Comparison of ENCODE assay signal across 11 cellular contexts in the genomic region with DNA sequence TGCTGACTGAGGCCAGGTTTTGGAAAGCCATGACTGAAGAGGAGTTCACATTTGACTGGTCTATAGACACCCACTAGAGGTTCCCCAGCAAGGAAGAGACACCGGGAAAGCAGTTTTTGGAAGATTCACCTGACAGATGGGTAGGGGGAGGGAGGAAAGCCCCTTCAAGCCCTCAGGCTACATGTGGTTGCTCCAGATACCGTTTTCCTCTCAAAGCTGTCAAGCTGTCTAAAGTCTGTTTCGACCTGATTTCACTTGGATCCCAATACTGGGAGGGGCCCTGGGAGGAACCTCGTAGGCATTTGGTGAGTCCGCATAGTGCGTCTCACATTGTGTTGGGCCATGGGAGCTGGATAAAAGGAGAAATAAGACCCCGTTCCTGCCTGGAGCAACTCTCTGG. TPM values are rescaled to one million over a fixed set of nuclear protein-coding genes. Genes with fewer than 3 reads are reported as not detected.
DNase-seq lines count a peak whose midpoint lies in the region; ATAC-seq and TF ChIP-seq lines count a peak whose summit lies in the region.
"Had no signal": no experiment of that assay in that cellular context is flagged by ENCODE, and none has a peak within 500 bp of the region (broad histone marks: within the 10 kb centered on the region; RNA-seq: fewer than 3 reads in every experiment).

No MANE protein-coding gene starts in this region.

- peaks cover 7% of the 10 kb centered on the region; the same call in 1 of the 2 replicates for H3K9me3 ChIP-seq in OCI-LY3 (ENCODE audit: insufficient read depth, low read length)
- no peaks in the 10 kb centered on the region for H3K9me3 ChIP-seq in esophagus muscularis mucosa
- H3K9me3 ChIP-seq in psoas muscle: no peaks in the 10 kb centered on the region

- TF ChIP-seq CTCF in OCI-LY3 (IDR thresholded peaks at IDR 0.05; ENCODE audit: low read depth, low read length) (no peak), esophagus muscularis mucosa (IDR thresholded peaks at IDR 0.05) (no peak), psoas muscle (IDR thresholded peaks at IDR 0.05) (no peak)

- H4K20me1 ChIP-seq in OCI-LY3 (ENCODE audit: insufficient read depth, low read length): no peaks in the 10 kb centered on the region

- H3K4me1 ChIP-seq in OCI-LY3 (ENCODE audit: low read length) (peaks cover 32% of the 10 kb centered on the region), esophagus muscularis mucosa (peaks cover 9 to 41% (median 38%) of the 10 kb centered on the region in 4 donors), psoas muscle (peaks cover 9% of the 10 kb centered on the region)

- no peak overlapping the region for H3K9ac ChIP-seq in OCI-LY3 (ENCODE audit: low read length)

- intact Hi-C loops in esophagus muscularis mucosa (cut with DNase I) (loop anchor here (2.0 kb wide), 1 partner anchor 48 kb away; no protein-coding TSS in a partner anchor), psoas muscle (cut with DNase I) (no loop called here)

- TF ChIP-seq EP300 in esophagus muscularis mucosa (IDR thresholded peaks at IDR 0.05): no peak

- no peak overlapping the region for H3K4me3 ChIP-seq in OCI-LY3 (ENCODE audit: low read length)
- peak overlapping the region in 1 of 4 donors; percentile 88 for H3K4me3 ChIP-seq in esophagus muscularis mucosa
- peak overlapping the region; percentile 72 for H3K4me3 ChIP-seq in psoas muscle

- H2AFZ ChIP-seq in OCI-LY3 (ENCODE audit: low read depth, low read length): no peak overlapping the region

- ATAC-seq in psoas muscle: no peak
- ATAC-seq in GM21526 (IDR thresholded peaks at IDR 0.05; ENCODE audit: low FRiP score, unreplicated experiment): no peak

- TF ChIP-seq POLR2A in esophagus muscularis mucosa (IDR thresholded peaks at IDR 0.05; ENCODE audit: low read depth): no peak

- H3K27me3 ChIP-seq in OCI-LY3 (ENCODE audit: low read depth, low read length) (peaks cover 37% of the 10 kb centered on the region), esophagus muscularis mucosa (peaks cover 0 to 2% (median 0%) of the 10 kb centered on the region in 4 donors), psoas muscle (ENCODE audit: insufficient read depth in 3 of 3, low read length in 2 of 3) (no peaks in the 10 kb centered on the region)

- H3K27ac ChIP-seq in OCI-LY3 (ENCODE audit: low read length) (no peak overlapping the region), esophagus muscularis mucosa (replicated peaks in 1 of 4) (peak overlapping the region; percentile 95 to 99 (median 99)), psoas muscle (peak overlapping the region; percentile 78)

- WGBS in esophagus muscularis mucosa: 56% methylated on average over 7 of the region's 7 CpGs
- 53 to 63% (median 54%) methylated on average over 7 of the region's 7 CpGs for WGBS in psoas muscle, 3 donors

- peak overlapping the region; percentile 78; the same call in 1 of the 2 replicates for H3K4me2 ChIP-seq in OCI-LY3 (ENCODE audit: low read length)

- H3K36me3 ChIP-seq in OCI-LY3 (replicated peaks; ENCODE audit: low read depth, low read length): peaks cover 3% of the 10 kb centered on the region
- H3K36me3 ChIP-seq in esophagus muscularis mucosa: no peaks in the 10 kb centered on the region
- no peaks in the 10 kb centered on the region for H3K36me3 ChIP-seq in psoas muscle (ENCODE audit: insufficient read depth in 1 of 2, low read depth in 1 of 2)

- DNase-seq in ELF-1 (ENCODE audit: low read depth, low spot score) (peak; percentile 59), esophagus muscularis mucosa (ENCODE audit: extremely low spot score) (no peak), psoas muscle (no peak), NCI-H187 (lab: John Stamatoyannopoulos, UW) (no peak), NCI-H2081 (lab: John Stamatoyannopoulos, UW) (no peak), activated gamma-delta T cell treated with Interleukin-2 at 50 U/mL for 16 hours (no peak)

- no peaks in the 10 kb centered on the region for H3K79me2 ChIP-seq in OCI-LY3 (ENCODE audit: low read length)

RNA-seq across cellular contexts. Expression of gene LRP1, which starts 1.7 kb away (rescaled TPM):
- total RNA-seq in esophagus muscularis mucosa: 100 to 1,000 TPM; 203 to 338 (median 250) TPM
- 10 to 100 TPM; 33.1 to 50.6 (median 35.1) TPM for total RNA-seq in psoas muscle
- polyA plus RNA-seq in psoas muscle: 10 to 100 TPM; 10.7 to 14.7 (median 14.5) TPM

RNA-seq across cellular contexts. Expression of gene STAT6, which starts 15.4 kb away (rescaled TPM):
- total RNA-seq in esophagus muscularis mucosa (100 to 1,000 TPM; 111 to 168 (median 157) TPM), psoas muscle (10 to 100 TPM; 14.1 to 27.7 (median 18.2) TPM)
- polyA plus RNA-seq in psoas muscle: 10 to 100 TPM; 10.4 to 11.6 (median 11.3) TPM

RNA-seq across cellular contexts. Expression of gene LRP1-AS, which starts 20.9 kb away (rescaled TPM):
- not detected for total RNA-seq in esophagus muscularis mucosa
- not detected for total RNA-seq in psoas muscle
- not detected for polyA plus RNA-seq in psoas muscle
- total RNA-seq: activated CD8-positive, alpha-beta memory T cell treated with anti-CD3 and anti-CD28 coated beads, Interleukin-2, amount 10 ng/mL, durations not matched to agents 7 days and 5 days; endothelial cell of umbilical vein; mononuclear cell had no signal
- polyA plus RNA-seq: endothelial cell of umbilical vein had no signal

RNA-seq across cellular contexts. Expression of gene NAB2, which starts 37.6 kb away (rescaled TPM):
- total RNA-seq in esophagus muscularis mucosa: 10 to 100 TPM; 21.6 to 41.5 (median 35.1) TPM
- 10 to 100 TPM in 2 of 4 donors, 1 to 10 TPM in 2; 7.1 to 28.4 (median 10.8) TPM for total RNA-seq in psoas muscle
- 100 to 1,000 TPM in 1 of 3 donors, 1 to 10 TPM in 2; 5.6 to 114 (median 8.2) TPM for polyA plus RNA-seq in psoas muscle

RNA-seq across cellular contexts. Expression of gene NEMP1, which starts 48.0 kb away (rescaled TPM):
- total RNA-seq in esophagus muscularis mucosa (10 to 100 TPM in 2 of 4 donors, 1 to 10 TPM in 2; 8.3 to 11.8 (median 10.0) TPM), psoas muscle (1 to 10 TPM; 1.5 to 3.2 (median 2.1) TPM)
- 1 to 10 TPM; 1.3 to 3.0 (median 2.7) TPM for polyA plus RNA-seq in psoas muscle
